Comparison of ENCODE assay signal across 17 cellular contexts in genomic region chr6:83804886-83805285, GRCh38. TPM values are rescaled to one million over a fixed set of nuclear protein-coding genes. Genes with fewer than 3 reads are reported as not detected.
"Had no signal": no experiment of that assay in that cellular context is flagged by ENCODE, and none has a peak within 500 bp of the region (broad histone marks: within the 10 kb centered on the region; RNA-seq: fewer than 3 reads in every experiment).

No MANE protein-coding gene starts in this region.

- H3K27me3 ChIP-seq: brain microvascular endothelial cell, hepatocyte, thyroid gland, uterus had no signal

- H3K79me2 ChIP-seq: hepatocyte, parathyroid adenoma had no signal

- H3K27ac ChIP-seq: brain microvascular endothelial cell, hepatocyte, parathyroid adenoma, skin epidermis, thyroid gland, uterus had no signal

- DNase-seq: activated CD4-positive, alpha-beta memory T cell treated with anti-CD3 and anti-CD28 coated beads, Interleukin-2, amount 10 ng/mL, durations not matched to agents 7 days and 5 days; activated gamma-delta T cell; activated T-cell treated with anti-CD3 and anti-CD28 coated beads, Interleukin-2, amount 50 U/mL, for 48 hours; amygdala; brain microvascular endothelial cell; effector memory CD8-positive, alpha-beta T cell; kidney glomerular epithelial cell; mesendoderm; nephron progenitor cell; retina; stimulated activated CD4-positive, alpha-beta T cell treated with anti-CD3 and anti-CD28 coated beads, Interleukin-4, amount 100 ng/mL, for 4 hours; thyroid gland; uterus had no signal

- H3K4me1 ChIP-seq: parathyroid adenoma, thyroid gland, uterus had no signal

- ATAC-seq: effector memory CD8-positive, alpha-beta T cell had no signal

- H3K9me3 ChIP-seq: thyroid gland, uterus had no signal

- H3K4me3 ChIP-seq: hepatocyte, skin epidermis, thyroid gland, uterus had no signal

- H2AFZ ChIP-seq: hepatocyte, parathyroid adenoma had no signal

- H3K9ac ChIP-seq: parathyroid adenoma had no signal

- H3K4me2 ChIP-seq: hepatocyte had no signal

- H3K36me3 ChIP-seq: brain microvascular endothelial cell, thyroid gland, uterus had no signal

RNA-seq across cellular contexts. Expression of gene RIPPLY2, which starts 48.3 kb away (rescaled TPM):
- total RNA-seq: activated CD4-positive, alpha-beta memory T cell treated with anti-CD3 and anti-CD28 coated beads, Interleukin-2, amount 10 ng/mL, durations not matched to agents 7 days and 5 days; hepatocyte; liver; thyroid gland had no signal
- polyA plus RNA-seq: hepatocyte, liver had no signal
